ENCODE assay signal across 1 cellular context in genomic region chr2:170818294-170819104, GRCh38.
TF ChIP-seq lines count a peak whose summit lies in the region.

No MANE protein-coding gene starts in this region.

TF ChIP-seq in IMR-90, 13 proteins besides CTCF, POLR2A, EP300 and RAD21:
- no peak for TF ChIP-seq NFE2L2 (IDR thresholded peaks at IDR 0.05; ENCODE audit: low read depth, low read length)
- TF ChIP-seq BHLHE40 (IDR thresholded peaks at IDR 0.05; ENCODE audit: low read depth, low read length) = no peak
- TF ChIP-seq MAZ (IDR thresholded peaks at IDR 0.05; ENCODE audit: borderline replicate concordance, low read depth, low read length) = no peak
- no peak for TF ChIP-seq SMC3 (IDR thresholded peaks at IDR 0.05; ENCODE audit: low read depth, low read length)
- no peak for TF ChIP-seq RFX5 (IDR thresholded peaks at IDR 0.05; ENCODE audit: low read depth, low read length)
- no peak for TF ChIP-seq FOS (IDR thresholded peaks at IDR 0.05; ENCODE audit: low read depth, low read length)
- no peak for TF ChIP-seq CEBPB (IDR thresholded peaks at IDR 0.05; ENCODE audit: low read depth, low read length)
- no peak for TF ChIP-seq CHD1 (IDR thresholded peaks at IDR 0.05; ENCODE audit: low read depth, low read length)
- TF ChIP-seq, protein P1, sequence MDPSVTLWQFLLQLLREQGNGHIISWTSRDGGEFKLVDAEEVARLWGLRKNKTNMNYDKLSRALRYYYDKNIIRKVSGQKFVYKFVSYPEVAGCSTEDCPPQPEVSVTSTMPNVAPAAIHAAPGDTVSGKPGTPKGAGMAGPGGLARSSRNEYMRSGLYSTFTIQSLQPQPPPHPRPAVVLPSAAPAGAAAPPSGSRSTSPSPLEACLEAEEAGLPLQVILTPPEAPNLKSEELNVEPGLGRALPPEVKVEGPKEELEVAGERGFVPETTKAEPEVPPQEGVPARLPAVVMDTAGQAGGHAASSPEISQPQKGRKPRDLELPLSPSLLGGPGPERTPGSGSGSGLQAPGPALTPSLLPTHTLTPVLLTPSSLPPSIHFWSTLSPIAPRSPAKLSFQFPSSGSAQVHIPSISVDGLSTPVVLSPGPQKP (IDR thresholded peaks at IDR 0.05; ENCODE audit: borderline replicate concordance, low read depth, low read length) = no peak
- no peak for TF ChIP-seq MAFK (IDR thresholded peaks at IDR 0.05; ENCODE audit: low read depth, low read length)
- TF ChIP-seq USF2 (IDR thresholded peaks at IDR 0.05; ENCODE audit: low read depth, low read length) = no peak
- no peak for TF ChIP-seq RCOR1 (IDR thresholded peaks at IDR 0.05; ENCODE audit: insufficient replicate concordance, low read length)
- no peak for TF ChIP-seq MXI1 (IDR thresholded peaks at IDR 0.05; ENCODE audit: borderline replicate concordance, low read depth, low read length)
